Comparison of ENCODE assay signal across 11 cellular contexts in genomic region chr14:46008348-46008747, GRCh38.
"Had no signal": no experiment of that assay in that cellular context is flagged by ENCODE, and none has a peak within 500 bp of the region (broad histone marks: within the 10 kb centered on the region; RNA-seq: fewer than 3 reads in every experiment).

No MANE protein-coding gene starts in this region.

- DNase-seq: GM23248, GOT3, H7, HFFc6, IMR-90, KG1 had no signal

- H3K9ac ChIP-seq: GM23248 had no signal

- H3K9me3 ChIP-seq: HAP-1 had no signal

- H3K27ac ChIP-seq: GM23248, HL-60 had no signal

- FAIRE-seq: HTR-8/SVneo, K562 had no signal

- H2AFZ ChIP-seq: GM23248 had no signal

- H3K4me3 Mint-ChIP-seq: HFFc6 had no signal

- H3K27ac Mint-ChIP-seq: HFFc6 had no signal

- H3K36me3 ChIP-seq: HAP-1 had no signal

- H3K4me1 ChIP-seq: HAP-1 had no signal

- ATAC-seq: HCT116, K562 had no signal

- H3K4me3 ChIP-seq: GM23248, HAP-1, K562 had no signal
